Comparison of ENCODE assay signal across 25 cellular contexts in genomic region chr17:13812350-13812749, GRCh38.
"Had no signal": no experiment of that assay in that cellular context is flagged by ENCODE, and none has a peak within 500 bp of the region (broad histone marks: within the 10 kb centered on the region; RNA-seq: fewer than 3 reads in every experiment).

No MANE protein-coding gene starts in this region.

- H3K27ac ChIP-seq: neural progenitor cell, ovary, parathyroid adenoma, psoas muscle, skin epidermis, stomach, thoracic aorta, thyroid gland, tibial nerve, upper lobe of left lung, vagina had no signal

- H3K9me3 ChIP-seq: ovary, psoas muscle, stomach, thoracic aorta, thyroid gland, tibial nerve, upper lobe of left lung, vagina had no signal

- H3K79me2 ChIP-seq: parathyroid adenoma had no signal

- H3K9ac ChIP-seq: neural progenitor cell, parathyroid adenoma had no signal

- ATAC-seq: natural killer cell; psoas muscle; sciatic nerve; stimulated activated effector memory CD8-positive, alpha-beta T cell treated with anti-CD3 and anti-CD28 coated beads, Interleukin-12 subunit alpha, Interleukin-12 subunit beta, amount 100 ng/mL, for 72 hours; stimulated activated naive B cell treated with anti-CD40 and anti-IgM and Interleukin-4, amounts not matched to agents 10 μg/mL and 1 μg/mL and 100 μg/mL, for 72 hours had no signal

- H3K4me3 ChIP-seq: neural progenitor cell, ovary, psoas muscle, skin epidermis, stomach, thoracic aorta, thyroid gland, tibial nerve, upper lobe of left lung, vagina had no signal

- H2AFZ ChIP-seq: neural progenitor cell, parathyroid adenoma had no signal

- H3K36me3 ChIP-seq: neural progenitor cell, ovary, stomach, thoracic aorta, thyroid gland, tibial nerve, upper lobe of left lung, vagina had no signal

- H3K4me2 ChIP-seq: neural progenitor cell had no signal

- H3K4me1 ChIP-seq: neural progenitor cell, parathyroid adenoma, psoas muscle, stomach, thyroid gland, tibial nerve, upper lobe of left lung, vagina had no signal

- FAIRE-seq: urothelium cell line had no signal

- H3K27me3 ChIP-seq: neural progenitor cell, ovary, stomach, thyroid gland, tibial nerve, upper lobe of left lung, vagina had no signal

- DNase-seq: natural killer cell; occipital lobe; ovary; posterior cingulate gyrus; psoas muscle; right cardiac atrium; stimulated activated CD4-positive, alpha-beta T cell treated with anti-CD3 and anti-CD28 coated beads, Interleukin-15, amount 100 ng/mL, for 24 hours; stimulated activated CD4-positive, alpha-beta T cell treated with anti-CD3 and anti-CD28 coated beads, Interleukin-2, amount 100 ng/mL, for 24 hours; stimulated activated CD4-positive, alpha-beta T cell treated with anti-CD3 and anti-CD28 coated beads, Interleukin-2, amount 100 ng/mL, for 48 hours; stimulated activated CD4-positive, alpha-beta T cell treated with anti-CD3 and anti-CD28 coated beads, Interleukin-4, amount 100 ng/mL, for 24 hours; stimulated activated naive B cell treated with anti-CD40 and anti-IgM and Interleukin-4, amounts not matched to agents 10 μg/mL and 1 μg/mL and 100 μg/mL, for 72 hours; stimulated activated naive CD4-positive, alpha-beta T cell treated with Interleukin-2 at 50 U/mL for 16 hours; stomach; thyroid gland; trophoblast cell; upper lobe of left lung had no signal
